21 cellular contexts compared by ENCODE assay signal in genomic region chr6:63731946-63732735, GRCh38.
A peak's percentile ranks its signal among the peaks of the same experiment; 100 is the strongest.
DNase-seq lines count a peak whose midpoint lies in the region; ATAC-seq and TF ChIP-seq lines count a peak whose summit lies in the region.
"Had no signal": no experiment of that assay in that cellular context is flagged by ENCODE, and none has a peak within 500 bp of the region (broad histone marks: within the 10 kb centered on the region; RNA-seq: fewer than 3 reads in every experiment).

No MANE protein-coding gene starts in this region.

- no peaks in the 10 kb centered on the region for H3K79me2 ChIP-seq in ACC112 (ENCODE audit: control insufficient read depth, insufficient read depth, low read length, unreplicated experiment)

- no peak for ATAC-seq in GM21717 (IDR thresholded peaks at IDR 0.05; ENCODE audit: unreplicated experiment)
- ATAC-seq: stimulated activated naive B cell treated with anti-CD40 and anti-IgM and Interleukin-4, amounts not matched to agents 10 μg/mL and 1 μg/mL and 100 μg/mL, for 72 hours had no signal

- H3K27ac ChIP-seq in ACC112 (ENCODE audit: low read depth, low read length): peak overlapping the region; percentile 65
- H3K27ac ChIP-seq: SJSA1, thoracic aorta had no signal

- H3K27me3 ChIP-seq in ACC112 (ENCODE audit: insufficient read depth, low read length): no peaks in the 10 kb centered on the region
- H3K27me3 ChIP-seq: SJSA1 had no signal

- peaks cover 33% of the 10 kb centered on the region for H3K4me1 ChIP-seq in ACC112 (ENCODE audit: control insufficient read depth, insufficient read depth, low read length, unreplicated experiment)
- H3K4me1 ChIP-seq: SJSA1 had no signal

- in situ Hi-C loops in astrocyte of the spinal cord (cut with HindIII; ENCODE audit: low sequenced_read_pairs): no loop called here

- H3K4me3 ChIP-seq in ACC112 (ENCODE audit: low read depth, low read length) (peak overlapping the region; percentile 30; the same call in 1 of the 2 replicates), astrocyte of the spinal cord (ENCODE audit: low read depth, low read length) (no peak overlapping the region), fibroblast of pulmonary artery (replicated peaks; ENCODE audit: low read depth, low read length) (no peak overlapping the region)
- H3K4me3 ChIP-seq: SJSA1, thoracic aorta had no signal

- no peaks in the 10 kb centered on the region; the same call in 1 of the 2 replicates for H3K36me3 ChIP-seq in ACC112 (ENCODE audit: insufficient read depth, low read length)
- H3K36me3 ChIP-seq: SJSA1, thoracic aorta had no signal

- no peak overlapping the region for H2AFZ ChIP-seq in ACC112 (ENCODE audit: low read length, unreplicated experiment)

- peak; percentile 9 for DNase-seq in HPDE6-E6E7 (ENCODE audit: extremely low spot score)
- DNase-seq in astrocyte of the spinal cord (ENCODE audit: low read depth, low spot score): peak; percentile 13
- peak; percentile 17 for DNase-seq in fibroblast of pulmonary artery (ENCODE audit: low read depth)
- DNase-seq in NCI-H146 (lab: John Stamatoyannopoulos, UW): no peak
- DNase-seq in amniotic stem cell (lab: John Stamatoyannopoulos, UW): no peak
- DNase-seq in GDM1 (lab: John Stamatoyannopoulos, UW): no peak
- DNase-seq: activated CD4-positive, alpha-beta T cell treated with anti-CD3 and anti-CD28 coated beads, Interleukin-2, amount 10 ng/mL, durations not matched to agents 24 days and 14 days; activated CD8-positive, alpha-beta memory T cell treated with anti-CD3 and anti-CD28 coated beads, Interleukin-2, amount 50 U/mL, for 4 hours; amygdala; foreskin melanocyte; hypothalamus; islet precursor cell; NCI-H1694; NCI-H748 treated with DMSO at 0.1 percent for 48 hours; stimulated activated CD4-positive, alpha-beta T cell treated with anti-CD3 and anti-CD28 coated beads, Interleukin-1b, Interleukin-23, amount 100 ng/mL, for 48 hours; stimulated activated naive B cell treated with anti-CD40 and anti-IgM and Interleukin-4, amounts not matched to agents 10 μg/mL and 1 μg/mL and 100 μg/mL, for 72 hours; T-helper 2 cell had no signal

- no peak for TF ChIP-seq CTCF in astrocyte of the spinal cord (IDR thresholded peaks at IDR 0.05; ENCODE audit: low read depth, low read length)
- TF ChIP-seq CTCF in fibroblast of pulmonary artery (IDR thresholded peaks at IDR 0.05; ENCODE audit: low read length, missing control alignments): no peak

Comparison
In these comparisons a context has a peak if more than half of its experiments do, and no peak if none do; other contexts are left out.
1. DNase-seq: peak in HPDE6-E6E7 (single experiment), astrocyte of the spinal cord (single experiment) and fibroblast of pulmonary artery (single experiment); none in NCI-H146 (single experiment), amniotic stem cell (single experiment) and GDM1 (single experiment).